Comparison of ENCODE assay signal across 20 cellular contexts in the genomic region with DNA sequence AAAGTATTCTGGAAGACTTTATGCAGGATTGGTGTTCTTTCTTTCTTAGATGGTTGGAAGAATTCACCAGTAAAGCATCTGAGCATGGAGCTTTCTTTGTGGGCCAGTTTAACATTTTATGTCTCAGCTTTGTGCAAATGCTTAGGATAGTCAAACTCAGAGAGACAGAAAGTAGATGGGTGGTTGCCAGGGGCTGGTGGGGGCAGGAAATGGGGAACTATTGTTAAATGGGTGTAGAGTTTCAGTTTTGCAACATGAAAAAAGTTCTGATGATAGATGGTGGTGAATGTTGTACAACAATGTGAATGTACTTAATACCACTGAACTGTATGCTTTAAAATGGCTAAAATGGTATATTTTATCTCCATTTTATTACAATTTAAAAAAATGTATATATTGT. TPM values are rescaled to one million over a fixed set of nuclear protein-coding genes. Genes with fewer than 3 reads are reported as not detected.
A peak's percentile ranks its signal among the peaks of the same experiment; 100 is the strongest.
DNase-seq lines count a peak whose midpoint lies in the region; ATAC-seq and TF ChIP-seq lines count a peak whose summit lies in the region.
"Had no signal": no experiment of that assay in that cellular context is flagged by ENCODE, and none has a peak within 500 bp of the region (broad histone marks: within the 10 kb centered on the region; RNA-seq: fewer than 3 reads in every experiment).

No MANE protein-coding gene starts in this region.

- H3K4me1 ChIP-seq in CD8-positive, alpha-beta memory T cell (ENCODE audit: insufficient read depth, low read length), result no peaks in the 10 kb centered on the region
- H3K4me1 ChIP-seq in body of pancreas, result no peaks in the 10 kb centered on the region
- H3K4me1 ChIP-seq: lower lobe of right lung, right atrium auricular region had no signal

- no peak overlapping the region for H3K27ac ChIP-seq in CD8-positive, alpha-beta memory T cell (ENCODE audit: low read depth, low read length)
- no peak overlapping the region for H3K27ac ChIP-seq in body of pancreas
- H3K27ac ChIP-seq: HL-60, lower lobe of right lung, right atrium auricular region had no signal

- H3K4me1 Mint-ChIP-seq in activated naive CD4-positive, alpha-beta T cell treated with anti-CD3 and anti-CD28 coated beads, Interleukin-2, amount 50 U/mL, for 24 hours, result peaks cover 14% of the 10 kb centered on the region
- peaks cover 0 to 4% (median 0%) of the 10 kb centered on the region in 3 donors for H3K4me1 Mint-ChIP-seq in CD8-positive, alpha-beta memory T cell
- H3K4me1 Mint-ChIP-seq: T-helper 17 cell had no signal

- H3K9me3 Mint-ChIP-seq in activated naive CD4-positive, alpha-beta T cell treated with anti-CD3 and anti-CD28 coated beads, Interleukin-2, amount 50 U/mL, for 24 hours, result no peaks in the 10 kb centered on the region
- H3K9me3 Mint-ChIP-seq in CD8-positive, alpha-beta memory T cell, result peaks cover 0 to 31% (median 20%) of the 10 kb centered on the region in 5 donors

- CTCF ChIA-PET in CD8-positive, alpha-beta memory T cell (lab: Charles Lee), result no interaction called here

- H3K4me3 Mint-ChIP-seq in activated naive CD4-positive, alpha-beta T cell treated with anti-CD3 and anti-CD28 coated beads, Interleukin-2, amount 50 U/mL, for 24 hours, result peak overlapping the region; percentile 11
- no peak overlapping the region for H3K4me3 Mint-ChIP-seq in CD8-positive, alpha-beta memory T cell
- H3K4me3 Mint-ChIP-seq: CD4-positive, alpha-beta T cell; T-helper 17 cell had no signal

- TF ChIP-seq CTCF in choroid plexus epithelial cell (conservative IDR thresholded peaks at IDR 0.05; ENCODE audit: low read depth, low read length), result no peak
- TF ChIP-seq CTCF in body of pancreas (IDR thresholded peaks at IDR 0.05), result no peak

- TF ChIP-seq POLR2A in body of pancreas (IDR thresholded peaks at IDR 0.05), result no peak

- intact Hi-C loops in body of pancreas (cut with DNase I), result no loop called here

- H3K9me3 ChIP-seq in CD8-positive, alpha-beta memory T cell (ENCODE audit: low read length), result peaks cover 8% of the 10 kb centered on the region
- H3K9me3 ChIP-seq in body of pancreas, result no peaks in the 10 kb centered on the region

- ATAC-seq in body of pancreas, result no peak
- ATAC-seq: lower lobe of right lung, T-helper 17 cell had no signal

- H3K27me3 Mint-ChIP-seq in activated naive CD4-positive, alpha-beta T cell treated with anti-CD3 and anti-CD28 coated beads, Interleukin-2, amount 50 U/mL, for 24 hours, result no peaks in the 10 kb centered on the region
- no peaks in the 10 kb centered on the region for H3K27me3 Mint-ChIP-seq in CD8-positive, alpha-beta memory T cell
- H3K27me3 Mint-ChIP-seq: CD4-positive, alpha-beta T cell; T-helper 17 cell had no signal

- peaks cover 47% of the 10 kb centered on the region for H3K36me3 Mint-ChIP-seq in activated naive CD4-positive, alpha-beta T cell treated with anti-CD3 and anti-CD28 coated beads, Interleukin-2, amount 50 U/mL, for 24 hours
- peaks cover 32 to 71% (median 67%) of the 10 kb centered on the region in 3 donors for H3K36me3 Mint-ChIP-seq in CD8-positive, alpha-beta memory T cell

- no peak overlapping the region for H3K4me3 ChIP-seq in choroid plexus epithelial cell (ENCODE audit: low read depth, low read length)
- no peak overlapping the region for H3K4me3 ChIP-seq in CD8-positive, alpha-beta memory T cell (ENCODE audit: low read length)
- no peak overlapping the region for H3K4me3 ChIP-seq in body of pancreas
- H3K4me3 ChIP-seq: lower lobe of right lung, right atrium auricular region had no signal

- H3K27ac Mint-ChIP-seq in activated naive CD4-positive, alpha-beta T cell treated with anti-CD3 and anti-CD28 coated beads, Interleukin-2, amount 50 U/mL, for 24 hours, result peak overlapping the region; percentile 41
- H3K27ac Mint-ChIP-seq in CD8-positive, alpha-beta memory T cell, result peak overlapping the region in 1 of 8 donors; percentile 51
- H3K27ac Mint-ChIP-seq: CD4-positive, alpha-beta T cell; T-helper 17 cell had no signal

- no peaks in the 10 kb centered on the region for H3K27me3 ChIP-seq in CD8-positive, alpha-beta memory T cell (ENCODE audit: insufficient read depth, low read length, poor library complexity, severe bottlenecking)
- H3K27me3 ChIP-seq in body of pancreas, result no peaks in the 10 kb centered on the region
- H3K27me3 ChIP-seq: right atrium auricular region had no signal

- POLR2A ChIA-PET in CD8-positive, alpha-beta memory T cell (lab: Charles Lee), result no interaction called here

- no peak for DNase-seq in activated naive CD4-positive, alpha-beta T cell (lab: John Stamatoyannopoulos, UW)
- DNase-seq in NOMO-1 (lab: John Stamatoyannopoulos, UW; ENCODE audit: unreplicated experiment in 2 of 2) (peak; percentile 24 to 58), choroid plexus epithelial cell (ENCODE audit: low read depth) (peak; percentile 3), superior temporal gyrus (ENCODE audit: extremely low spot score) (no peak), body of pancreas (no peak)
- no peak for DNase-seq in CD8-positive, alpha-beta memory T cell
- DNase-seq in activated T-cell treated with anti-CD3 and anti-CD28 coated beads, Interleukin-2, amount 50 U/mL, for 1 hour, result no peak
- DNase-seq: activated CD4-positive, alpha-beta T cell treated with anti-CD3 and anti-CD28 coated beads, Interleukin-2, amount 50 U/mL, for 48 hours; anterior cingulate cortex; CD4-positive, alpha-beta T cell; DMS53; islet precursor cell; lower lobe of right lung; NCI-H2029 treated with DMSO at 0.1 percent for 48 hours; NK-92 treated with Interleukin-12 subunit alpha and Interleukin-12 subunit beta, amount 100 ng/mL, for 24 hours; T-helper 17 cell; WERI-Rb-1 had no signal

- H3K36me3 ChIP-seq in CD8-positive, alpha-beta memory T cell (ENCODE audit: insufficient read depth, low read length), result peaks cover 11% of the 10 kb centered on the region
- peaks cover 0 to 6% of the 10 kb centered on the region in 2 donors for H3K36me3 ChIP-seq in body of pancreas (replicated peaks in 1 of 2; ENCODE audit: insufficient read depth in 1 of 2, low read depth in 2 of 2)

RNA-seq across cellular contexts. Expression of a gene that starts 24.8 kb away (rescaled TPM):
- 100 to 1,000 TPM; 154 to 156 TPM for total RNA-seq in CD8-positive, alpha-beta memory T cell
- polyA plus RNA-seq in CD8-positive, alpha-beta memory T cell, result 357 TPM
- 10 to 100 TPM; 33.0 to 59.9 TPM for total RNA-seq in body of pancreas

RNA-seq across cellular contexts. Expression of a gene that starts 25.1 kb away (rescaled TPM):
- 10 to 100 TPM; 34.9 to 42.4 TPM for total RNA-seq in CD8-positive, alpha-beta memory T cell
- polyA plus RNA-seq in CD8-positive, alpha-beta memory T cell, result 60.0 TPM
- total RNA-seq in body of pancreas, result 10 to 100 TPM; 43.8 to 92.0 TPM

RNA-seq across cellular contexts. Expression of a gene that starts 40.1 kb away (rescaled TPM):
- 10 to 100 TPM; 33.5 to 35.7 TPM for total RNA-seq in CD8-positive, alpha-beta memory T cell
- polyA plus RNA-seq in CD8-positive, alpha-beta memory T cell, result 11.4 TPM
- total RNA-seq in body of pancreas, result 10 to 100 TPM; 10.1 to 73.2 TPM

RNA-seq across cellular contexts. Expression of a gene that starts 44.8 kb away (rescaled TPM):
- 100 to 1,000 TPM; 229 to 233 TPM for total RNA-seq in CD8-positive, alpha-beta memory T cell
- polyA plus RNA-seq in CD8-positive, alpha-beta memory T cell, result 58.5 TPM
- 100 to 1,000 TPM in 1 of 2 donors, 10 to 100 TPM in 1; 46.2 to 122 TPM for total RNA-seq in body of pancreas

RNA-seq across cellular contexts. Expression of a gene that starts 45.0 kb away (rescaled TPM):
- total RNA-seq in CD8-positive, alpha-beta memory T cell, result 10 to 100 TPM; 78.6 to 81.4 TPM
- 83.6 TPM for polyA plus RNA-seq in CD8-positive, alpha-beta memory T cell
- total RNA-seq in body of pancreas, result 10 to 100 TPM; 62.3 to 72.8 TPM

Comparison
In these comparisons a context has a peak if more than half of its experiments do, and no peak if none do; other contexts are left out.
1. DNase-seq: peak in NOMO-1 (2 of 2) and choroid plexus epithelial cell (single experiment); none in activated naive CD4-positive, alpha-beta T cell (0 of 4), superior temporal gyrus (single experiment), CD8-positive, alpha-beta memory T cell (0 of 5), body of pancreas (0 of 4) and activated T-cell treated with anti-CD3 and anti-CD28 coated beads, Interleukin-2, amount 50 U/mL, for 1 hour (single experiment).